Comparison of ENCODE assay signal across 8 cellular contexts in the genomic region with DNA sequence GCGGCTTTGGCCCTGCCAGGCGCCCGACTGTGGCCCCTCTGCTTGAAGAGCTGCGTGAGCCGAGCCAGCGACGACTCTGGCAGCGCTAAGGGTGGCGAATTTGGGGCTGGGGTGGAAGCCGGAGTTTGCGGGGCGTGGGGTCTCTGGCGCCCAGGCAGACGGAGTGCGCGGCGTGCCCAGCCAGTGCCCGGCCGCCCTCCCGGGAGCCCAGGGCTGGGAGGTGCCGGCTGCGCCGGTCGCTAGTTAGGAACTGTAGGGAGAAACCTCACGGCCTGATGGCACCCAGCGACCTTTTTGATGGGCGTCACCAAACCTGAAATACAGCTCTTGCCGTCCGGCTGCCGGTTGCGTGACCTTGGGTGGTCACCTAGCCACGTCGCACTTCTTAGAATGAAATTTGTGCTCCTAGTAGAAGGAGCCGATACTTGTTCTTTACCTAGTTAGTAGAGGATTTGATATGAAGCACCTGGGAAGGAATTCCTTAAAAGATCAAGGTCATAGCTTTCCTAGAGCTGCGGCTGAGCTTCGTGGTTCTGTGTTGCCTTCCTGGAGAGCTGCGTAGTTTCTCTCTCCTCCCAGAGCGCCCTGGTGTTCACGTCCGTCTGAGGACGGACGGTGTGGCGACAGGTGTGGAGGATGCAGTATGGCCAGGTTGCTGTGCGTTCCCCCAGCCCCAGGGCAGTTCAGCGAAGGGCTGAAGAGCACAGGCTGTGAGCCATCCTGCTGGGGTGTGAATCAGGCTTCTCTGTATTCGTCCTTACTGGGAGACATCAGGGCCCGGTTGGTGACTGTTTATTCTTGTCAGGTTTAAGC. TPM values are rescaled to one million over a fixed set of nuclear protein-coding genes. Genes with fewer than 3 reads are reported as not detected.
DNase-seq lines count a peak whose midpoint lies in the region; TF ChIP-seq lines count a peak whose summit lies in the region.

No MANE protein-coding gene starts in this region.

- peak overlapping the region; percentile 89 for H2AFZ ChIP-seq in mammary epithelial cell (ENCODE audit: low read depth, low read length)

- peak overlapping the region; percentile 61 for H3K9ac ChIP-seq in mammary epithelial cell (ENCODE audit: insufficient read depth, low read length)

- H3K9me3 ChIP-seq in mammary epithelial cell (replicated peaks; ENCODE audit: insufficient read depth, low read length) (no peaks in the 10 kb centered on the region), uterus (no peaks in the 10 kb centered on the region)

- H3K4me2 ChIP-seq in mammary epithelial cell (ENCODE audit: insufficient read depth, low read depth, low read length) = peak overlapping the region; percentile 88

- CTCF ChIA-PET in mammary epithelial cell (lab: Charles Lee; ENCODE audit: low non-redundant PET) = no interaction called here

- TF ChIP-seq CTCF in LNCaP clone FGC (IDR thresholded peaks at IDR 0.05; ENCODE audit: control insufficient read depth, extremely low read depth, insufficient read depth) = no peak
- TF ChIP-seq CTCF in mammary epithelial cell (conservative IDR thresholded peaks at IDR 0.05 in 1 of 2, IDR thresholded peaks at IDR 0.05 in 1 of 2; ENCODE audit: extremely low read depth in 1 of 2, insufficient read depth in 1 of 2, low read depth in 1 of 2, low read length in 2 of 2) = no peak
- no peak for TF ChIP-seq CTCF in uterus (IDR thresholded peaks at IDR 0.05)

- dilution Hi-C loops in mammary epithelial cell (cut with HindIII; ENCODE audit: low sequenced_read_pairs) = no loop called here

- H3K27me3 ChIP-seq in mammary epithelial cell (ENCODE audit: insufficient read depth, low read length) = no peaks in the 10 kb centered on the region
- H3K27me3 ChIP-seq in uterus = no peaks in the 10 kb centered on the region

- intact Hi-C loops in mammary epithelial cell (cut with micrococcal nuclease) (loop anchor here (1.0 kb wide), 2 partner anchors 19 to 34 kb away; no protein-coding TSS in a partner anchor), uterus (cut with DNase I; ENCODE audit: low total_unique reads) (no loop called here)

- H3K36me3 ChIP-seq in mammary epithelial cell (ENCODE audit: insufficient read depth, low read length) (peaks cover 6% of the 10 kb centered on the region), uterus (no peaks in the 10 kb centered on the region)

- peak overlapping the region; percentile 80 for H3K27ac ChIP-seq in mammary epithelial cell (ENCODE audit: insufficient read depth, low read depth, low read length)
- peak overlapping the region; percentile 77 to 85 for H3K27ac ChIP-seq in uterus

- TF ChIP-seq POLR2A in uterus (IDR thresholded peaks at IDR 0.05) = no peak

- H3K79me2 ChIP-seq in mammary epithelial cell (ENCODE audit: insufficient read depth, low read length) = peaks cover 57% of the 10 kb centered on the region

- H3K4me1 ChIP-seq in mammary epithelial cell (ENCODE audit: insufficient read depth, low read length) (peaks cover 33% of the 10 kb centered on the region), uterus (peaks cover 0 to 7% of the 10 kb centered on the region in 2 donors)

- DNase-seq in stimulated activated CD4-positive, alpha-beta T cell treated with anti-CD3 and anti-CD28 coated beads, Interleukin-1b, Interleukin-23, amount 100 ng/mL, for 48 hours = peak; percentile 38
- no peak for DNase-seq in stimulated activated CD4-positive, alpha-beta T cell treated with anti-CD3 and anti-CD28 coated beads, Interleukin-4, amount 100 ng/mL, for 1 hour
- DNase-seq in LNCaP clone FGC (ENCODE audit: low read depth) = no peak
- DNase-seq in mammary epithelial cell = peak; percentile 33
- DNase-seq in lung microvascular endothelial cell (ENCODE audit: low read depth in 2 of 2) = peak; percentile 17 to 31
- DNase-seq in uterus = no peak
- no peak for DNase-seq in GM19240 (ENCODE audit: insufficient read length, low spot score)
- no peak for DNase-seq in mesenteric fat pad (ENCODE audit: low spot score)

- H3K4me3 ChIP-seq in LNCaP clone FGC (ENCODE audit: low read depth, low read length) (peak overlapping the region; percentile 86), mammary epithelial cell (replicated peaks in 1 of 3; ENCODE audit: insufficient read depth in 1 of 3, low read depth in 2 of 3, low read length in 3 of 3) (peak overlapping the region; percentile 77 to 94 (median 79)), uterus (peak overlapping the region; percentile 83 to 98)

- in situ Hi-C loops in mammary epithelial cell (cut with MboI; ENCODE audit: low sequenced_read_pairs in 2 of 2) = loop anchor here (5.0 to 10.0 kb wide), 2 partner anchors 42 to 54 kb away; partner anchors contain the start of gene UVSSA (in 1 of the 2)

- 0% methylated on average over 16 of the region's 47 CpGs for WGBS in mammary epithelial cell (ENCODE audit: low coverage, missing lambda C conversion rate)

- BruUV-seq in mammary epithelial cell (replicated peaks; lab: Mats Ljungman, UMichigan) = TSS peak; percentile 49

- no peaks in the 10 kb centered on the region for H4K20me1 ChIP-seq in mammary epithelial cell (ENCODE audit: insufficient read depth, low read length)

RNA-seq across cellular contexts. Expression of gene MAEA, which starts 0.7 kb away (rescaled TPM):
- total RNA-seq in mammary epithelial cell = 100 to 1,000 TPM in 1 of 2 donors, 10 to 100 TPM in 1; 80.4 to 109 TPM
- polyA plus RNA-seq in mammary epithelial cell = 120 TPM
- 86.1 TPM for polyA minus RNA-seq in mammary epithelial cell
- total RNA-seq in lung microvascular endothelial cell = 35.7 and 49.2 TPM in 2 replicates
- 10 to 100 TPM; 32.3 to 70.7 (median 67.8) TPM for total RNA-seq in uterus
- 46.8 TPM for total RNA-seq in mesenteric fat pad

RNA-seq across cellular contexts. Expression of gene CTBP1, which starts 41.4 kb away (rescaled TPM):
- total RNA-seq in mammary epithelial cell (100 to 1,000 TPM; 127 to 237 TPM), lung microvascular endothelial cell (166 and 239 TPM in 2 replicates), uterus (100 to 1,000 TPM; 104 to 193 (median 162) TPM), mesenteric fat pad (147 TPM)
- polyA plus RNA-seq in mammary epithelial cell = 83.3 TPM
- polyA minus RNA-seq in mammary epithelial cell = 32.7 TPM

RNA-seq across cellular contexts. Expression of gene UVSSA, which starts 56.6 kb away (rescaled TPM):
- 10 to 100 TPM; 11.8 to 33.2 TPM for total RNA-seq in mammary epithelial cell
- polyA plus RNA-seq in mammary epithelial cell = 6.2 TPM
- 5.6 TPM for polyA minus RNA-seq in mammary epithelial cell
- 1.7 and 3.6 TPM in 2 replicates for total RNA-seq in lung microvascular endothelial cell
- total RNA-seq in uterus = 10 to 100 TPM; 13.1 to 37.2 (median 19.3) TPM
- 19.0 TPM for total RNA-seq in mesenteric fat pad

Comparison
In these comparisons a context has a peak if more than half of its experiments do, and no peak if none do; other contexts are left out.
1. DNase-seq: peak in stimulated activated CD4-positive, alpha-beta T cell treated with anti-CD3 and anti-CD28 coated beads, Interleukin-1b, Interleukin-23, amount 100 ng/mL, for 48 hours (single experiment), mammary epithelial cell (single experiment) and lung microvascular endothelial cell (2 of 2); none in stimulated activated CD4-positive, alpha-beta T cell treated with anti-CD3 and anti-CD28 coated beads, Interleukin-4, amount 100 ng/mL, for 1 hour (single experiment), LNCaP clone FGC (single experiment), uterus (0 of 2), GM19240 (single experiment) and mesenteric fat pad (single experiment).
2. Peak in every context shown above with its lines, with median percentiles within 50 percentile points of each other: H3K4me3 ChIP-seq.